In genomic region chr2:127609031-127609751, GRCh38 we compare ENCODE assay signal across 1 cellular context.
TF ChIP-seq lines count a peak whose summit lies in the region.

No MANE protein-coding gene starts in this region.

TF ChIP-seq in H1, 55 proteins besides CTCF, POLR2A, EP300 and RAD21:
- no peak for TF ChIP-seq SUZ12 (IDR thresholded peaks at IDR 0.05; ENCODE audit: low read length)
- TF ChIP-seq SRF (IDR thresholded peaks at IDR 0.05; ENCODE audit: low read depth, low read length) = no peak
- no peak for TF ChIP-seq SP2 (IDR thresholded peaks at IDR 0.05; ENCODE audit: low read length)
- no peak for TF ChIP-seq NRF1 (IDR thresholded peaks at IDR 0.05; ENCODE audit: low read depth, low read length)
- TF ChIP-seq YY1 (IDR thresholded peaks at IDR 0.05; ENCODE audit: low read depth, low read length) = no peak
- no peak for TF ChIP-seq TAF1 (IDR thresholded peaks at IDR 0.05; ENCODE audit: low read depth, low read length)
- no peak for TF ChIP-seq BRCA1 (IDR thresholded peaks at IDR 0.05; ENCODE audit: low read depth, low read length)
- no peak for TF ChIP-seq SIRT6 (IDR thresholded peaks at IDR 0.05; ENCODE audit: low read length)
- no peak for TF ChIP-seq CBX8 (IDR thresholded peaks at IDR 0.05; ENCODE audit: borderline replicate concordance, low read depth, low read length)
- no peak for TF ChIP-seq TAF7 (optimal IDR thresholded peaks at IDR 0.05; ENCODE audit: borderline replicate concordance, low read depth, low read length)
- TF ChIP-seq CHD2 (IDR thresholded peaks at IDR 0.05; ENCODE audit: low read length) = no peak
TF ChIP-seq in H1: peak in this region for 0.
